ENCODE assay signal across 33 cellular contexts in genomic region chr12:94516985-94517384, GRCh38. TPM values are rescaled to one million over a fixed set of nuclear protein-coding genes. Genes with fewer than 3 reads are reported as not detected.
DNase-seq lines count a peak whose midpoint lies in the region.
"Had no signal": no experiment of that assay in that cellular context is flagged by ENCODE, and none has a peak within 500 bp of the region (broad histone marks: within the 10 kb centered on the region; RNA-seq: fewer than 3 reads in every experiment).

No MANE protein-coding gene starts in this region.

- peak; percentile 92 for DNase-seq in HT1080 (ENCODE audit: low read depth)
- peak; percentile 51 for DNase-seq in astrocyte of the hippocampus (ENCODE audit: low read depth, low spot score)
- peak; percentile 25 for DNase-seq in kidney tubule cell (ENCODE audit: low spot score)
- peak; percentile 14 for DNase-seq in skeletal muscle cell (ENCODE audit: low read depth)
- DNase-seq in NCI-H2029 treated with DMSO at 0.1 percent for 48 hours (lab: John Stamatoyannopoulos, UW): no peak
- DNase-seq in EL: no peak
- no peak for DNase-seq in OCI-M2 (lab: John Stamatoyannopoulos, UW; ENCODE audit: unreplicated experiment)
- DNase-seq: ACHN; activated CD4-positive, alpha-beta T cell treated with anti-CD3 and anti-CD28 coated beads, Interleukin-2, amount 50 U/mL, for 1 hour; activated CD4-positive, CD25-positive, alpha-beta regulatory T cell; activated gamma-delta T cell treated with Interleukin-2 at 50 U/mL for 16 hours; activated naive CD8-positive, alpha-beta T cell treated with anti-CD3 and anti-CD28 coated beads, Interleukin-2, amount 10 ng/mL, durations not matched to agents 7 days and 5 days; activated T-cell treated with anti-CD3 and anti-CD28 coated beads, Interleukin-2, amount 50 U/mL, for 4 hours; CD4-positive, alpha-beta memory T cell; dorsolateral prefrontal cortex; esophagus squamous epithelium; gastrocnemius medialis; left colon; NCI-H1048; NCI-H2171; NCI-H510A; posterior cingulate gyrus; right cardiac atrium; SK-N-SH; stimulated activated CD4-positive, alpha-beta T cell treated with anti-CD3 and anti-CD28 coated beads, Interleukin-2, amount 100 ng/mL, for 48 hours; stimulated activated naive CD8-positive, alpha-beta T cell treated with anti-CD3 and anti-CD28 coated beads, Interleukin-15, amount 100 ng/mL, for 72 hours; T-helper 17 cell; uterus had no signal

- no peak overlapping the region for H3K4me3 ChIP-seq in skeletal muscle cell (ENCODE audit: low read depth, low read length)
- H3K4me3 ChIP-seq: ascending aorta, dorsolateral prefrontal cortex, esophagus squamous epithelium, gastrocnemius medialis, HAP-1, hepatocyte, neural progenitor cell, thoracic aorta, uterus had no signal

RNA-seq across cellular contexts. Expression of gene CEP83, which starts 57.3 kb away (rescaled TPM):
- total RNA-seq in HT1080 (2014; rRNA removed; shearing (Covaris generic)): 8.1 and 11.6 TPM in 2 replicates
- polyA plus RNA-seq in HT1080 (2015; cell fraction: cytosol; rRNA removed): 9.5 and 11.3 TPM in 2 replicates
- 34.7 and 39.7 TPM in 2 replicates for polyA plus RNA-seq in HT1080 (2015; cell fraction: nucleus; rRNA removed)

Comparison
In these comparisons a context has a peak if more than half of its experiments do, and no peak if none do; other contexts are left out.
1. DNase-seq: peak in HT1080 (single experiment), astrocyte of the hippocampus (single experiment), kidney tubule cell (single experiment) and skeletal muscle cell (single experiment); none in NCI-H2029 treated with DMSO at 0.1 percent for 48 hours (single experiment), EL (single experiment) and OCI-M2 (single experiment).